Comparison of ENCODE assay signal across 17 cellular contexts in the genomic region with DNA sequence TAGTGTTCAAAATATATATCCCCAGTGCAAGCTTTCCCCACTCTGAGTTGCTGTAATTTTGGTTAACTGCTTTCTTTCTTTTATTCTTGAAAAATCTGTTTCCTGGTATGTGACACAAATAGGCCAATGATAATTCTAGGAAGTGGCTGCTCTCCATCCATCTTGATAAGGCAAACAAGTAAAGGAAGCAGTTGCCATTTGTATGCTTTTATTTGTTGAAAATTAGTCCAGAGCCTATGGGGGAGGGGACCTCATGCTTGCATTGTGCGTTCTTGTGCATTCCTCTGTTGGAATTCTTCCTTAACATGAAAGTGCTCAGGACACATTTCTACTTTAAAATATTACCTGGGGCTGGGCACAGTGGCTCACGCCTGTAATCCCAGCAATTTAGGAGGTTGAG.
"Had no signal": no experiment of that assay in that cellular context is flagged by ENCODE, and none has a peak within 500 bp of the region (broad histone marks: within the 10 kb centered on the region; RNA-seq: fewer than 3 reads in every experiment).

No MANE protein-coding gene starts in this region.

- H3K9me3 ChIP-seq: heart left ventricle, mucosa of descending colon, stomach, thoracic aorta, uterus had no signal

- ATAC-seq: left colon; mucosa of descending colon; naive thymus-derived CD8-positive, alpha-beta T cell; right cardiac atrium had no signal

- H3K36me3 ChIP-seq: heart left ventricle, stomach, thoracic aorta, uterus had no signal

- H3K36me3 Mint-ChIP-seq: naive thymus-derived CD8-positive, alpha-beta T cell had no signal

- H3K27ac Mint-ChIP-seq: naive thymus-derived CD8-positive, alpha-beta T cell had no signal

- DNase-seq: foreskin melanocyte; hippocampal formation; left colon; mesenchymal stem cell; mucosa of descending colon; naive thymus-derived CD8-positive, alpha-beta T cell; right cardiac atrium; small intestine; stimulated activated CD4-positive, alpha-beta T cell treated with anti-CD3 and anti-CD28 coated beads, Interleukin-12 subunit alpha, Interleukin-12 subunit beta, amount 100 ng/mL, for 4 hours; stimulated activated naive CD4-positive, alpha-beta T cell; stomach; substantia nigra; trophoblast cell; uterus had no signal

- H3K4me1 ChIP-seq: heart left ventricle, stomach, uterus had no signal

- H3K27me3 ChIP-seq: heart left ventricle, stomach, uterus had no signal

- H3K4me3 Mint-ChIP-seq: naive thymus-derived CD8-positive, alpha-beta T cell; neural crest cell had no signal

- H3K27ac ChIP-seq: stomach, thoracic aorta, uterus had no signal

- H3K4me1 Mint-ChIP-seq: naive thymus-derived CD8-positive, alpha-beta T cell had no signal

- H3K9me3 Mint-ChIP-seq: neural crest cell had no signal

- H3K4me3 ChIP-seq: heart left ventricle, mucosa of descending colon, stomach, thoracic aorta, uterus had no signal
